In the genomic region with DNA sequence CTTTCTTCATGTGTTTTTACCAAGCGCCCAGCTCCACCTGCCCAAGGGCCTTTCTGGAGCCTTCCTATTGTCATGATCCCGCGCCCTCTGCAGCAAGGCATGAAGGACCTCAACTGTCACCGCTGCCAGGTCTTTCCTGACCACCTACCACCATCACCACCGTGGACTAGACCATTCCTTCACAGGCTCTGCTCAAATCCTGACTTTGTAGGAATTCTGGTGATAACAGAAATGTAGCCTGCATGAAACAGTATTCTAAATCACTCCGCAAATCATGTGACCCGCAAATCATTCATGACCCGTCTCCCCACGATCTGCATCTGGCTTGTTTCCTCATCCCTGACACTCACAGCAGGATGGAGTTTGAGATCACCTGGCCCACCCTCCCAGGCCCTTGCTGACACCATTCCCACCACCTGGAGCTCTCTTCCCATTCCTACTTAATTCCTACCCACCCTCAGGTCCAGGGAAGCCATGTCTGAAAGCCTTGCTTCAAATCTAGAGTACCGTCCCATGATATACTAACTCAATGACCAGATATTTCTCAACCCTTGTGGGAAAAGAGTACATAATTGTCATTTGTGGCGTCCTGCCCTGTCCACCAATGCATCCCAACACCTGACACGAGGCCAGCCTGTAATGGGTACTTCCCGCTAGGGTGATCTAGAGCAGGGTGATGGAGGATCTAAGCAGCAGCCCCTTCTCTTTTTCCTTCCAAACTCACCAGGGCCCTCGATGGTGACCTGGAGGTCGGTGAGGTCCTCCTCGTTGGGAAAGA, we compare ENCODE assay signal across 10 cellular contexts. TPM values are rescaled to one million over a fixed set of nuclear protein-coding genes. Genes with fewer than 3 reads are reported as not detected.
DNase-seq lines count a peak whose midpoint lies in the region; ATAC-seq, FAIRE-seq and TF ChIP-seq lines count a peak whose summit lies in the region.
"Had no signal": no experiment of that assay in that cellular context is flagged by ENCODE, and none has a peak within 500 bp of the region (broad histone marks: within the 10 kb centered on the region; RNA-seq: fewer than 3 reads in every experiment).

No MANE protein-coding gene starts in this region.

- TF ChIP-seq EP300 in tibial nerve (IDR thresholded peaks at IDR 0.05) = no peak

- DNase-seq in activated T-cell treated with anti-CD3 and anti-CD28 coated beads, Interleukin-2, amount 50 U/mL, for 72 hours = no peak
- no peak for DNase-seq in activated T-cell treated with anti-CD3 and anti-CD28 coated beads, Interleukin-2, amount 50 U/mL, for 1 hour
- DNase-seq in activated naive CD4-positive, alpha-beta T cell treated with anti-CD3 and anti-CD28 coated beads, Interleukin-2, amount 50 U/mL, for 72 hours (ENCODE audit: low spot score in 2 of 2) = no peak
- DNase-seq in kidney (no peak), tibial nerve (ENCODE audit: low spot score in 2 of 2) (no peak), NCI-H1092 (lab: John Stamatoyannopoulos, UW) (no peak), NCI-H82 treated with DMSO at 0.1 percent for 48 hours (lab: John Stamatoyannopoulos, UW; ENCODE audit: unreplicated experiment) (no peak), GOT3 (lab: John Stamatoyannopoulos, UW) (no peak)

- no peak for ATAC-seq in activated T-cell treated with anti-CD3 and anti-CD28 coated beads, Interleukin-2, amount 50 U/mL, for 72 hours (replicated peaks in 1 of 2)
- ATAC-seq in activated naive CD4-positive, alpha-beta T cell treated with anti-CD3 and anti-CD28 coated beads, Interleukin-2, amount 50 U/mL, for 72 hours = no peak

- H3K9me3 ChIP-seq in kidney (ENCODE audit: control insufficient read depth in 1 of 2, low read length in 2 of 2) (no peaks in the 10 kb centered on the region), tibial nerve (no peaks in the 10 kb centered on the region)

- H3K27me3 ChIP-seq in tibial nerve = no peaks in the 10 kb centered on the region

- intact Hi-C loops in kidney (cut with DNase I) = no loop called here

- FAIRE-seq in kidney (lab: Jason Lieb, UNC) = no peak
- FAIRE-seq: TTC549 had no signal

- H3K9me3 Mint-ChIP-seq in activated T-cell treated with anti-CD3 and anti-CD28 coated beads, Interleukin-2, amount 50 U/mL, for 72 hours = peaks cover 0 to 2% of the 10 kb centered on the region in 2 donors
- H3K9me3 Mint-ChIP-seq in activated naive CD4-positive, alpha-beta T cell treated with anti-CD3 and anti-CD28 coated beads, Interleukin-2, amount 50 U/mL, for 72 hours = peaks cover 4 to 14% of the 10 kb centered on the region in 2 donors

- H3K4me3 Mint-ChIP-seq in activated T-cell treated with anti-CD3 and anti-CD28 coated beads, Interleukin-2, amount 50 U/mL, for 72 hours = peak overlapping the region; percentile 88 to 95

- no peak overlapping the region for H3K9ac ChIP-seq in kidney (ENCODE audit: low read length in 2 of 2)

- H3K4me1 ChIP-seq in kidney (ENCODE audit: control insufficient read depth in 1 of 2, insufficient read depth in 1 of 2, low read depth in 1 of 2, low read length in 2 of 2) (peaks cover 6 to 9% of the 10 kb centered on the region in 2 donors), tibial nerve (peaks cover 0 to 33% (median 17%) of the 10 kb centered on the region in 4 donors)

- H3K27me3 Mint-ChIP-seq in activated T-cell treated with anti-CD3 and anti-CD28 coated beads, Interleukin-2, amount 50 U/mL, for 72 hours (ENCODE audit: low read depth) = peaks cover 3% of the 10 kb centered on the region

- H3K36me3 ChIP-seq in kidney (ENCODE audit: control insufficient read depth in 1 of 2, insufficient read depth in 2 of 2, low read length in 2 of 2) (peaks cover 8 to 16% of the 10 kb centered on the region in 2 donors), tibial nerve (peaks cover 0 to 43% (median 4%) of the 10 kb centered on the region in 3 donors)

- no peak for TF ChIP-seq CTCF in kidney (IDR thresholded peaks at IDR 0.05; ENCODE audit: borderline replicate concordance, extremely low read depth, insufficient read depth)
- TF ChIP-seq CTCF in tibial nerve (IDR thresholded peaks at IDR 0.05) = no peak

- TF ChIP-seq POLR2A in tibial nerve (IDR thresholded peaks at IDR 0.05) = no peak

- H3K27ac Mint-ChIP-seq in activated T-cell treated with anti-CD3 and anti-CD28 coated beads, Interleukin-2, amount 50 U/mL, for 72 hours = peak overlapping the region; percentile 89
- H3K27ac Mint-ChIP-seq in activated naive CD4-positive, alpha-beta T cell treated with anti-CD3 and anti-CD28 coated beads, Interleukin-2, amount 50 U/mL, for 72 hours = peak overlapping the region; percentile 97 to 99

- peaks cover 40% of the 10 kb centered on the region for H3K4me1 Mint-ChIP-seq in activated T-cell treated with anti-CD3 and anti-CD28 coated beads, Interleukin-2, amount 50 U/mL, for 72 hours (ENCODE audit: low read depth)

- H3K27ac ChIP-seq in kidney (ENCODE audit: low read depth in 2 of 2, low read length in 2 of 2) (no peak overlapping the region), tibial nerve (peak overlapping the region in 2 of 4 donors; percentile 97 to 98)

- H3K4me3 ChIP-seq in kidney (ENCODE audit: low read length in 2 of 2) (peak overlapping the region; percentile 57 to 68), tibial nerve (peak overlapping the region; percentile 76 to 99 (median 90))

- peaks cover 20 to 28% of the 10 kb centered on the region in 2 donors for H3K36me3 Mint-ChIP-seq in activated T-cell treated with anti-CD3 and anti-CD28 coated beads, Interleukin-2, amount 50 U/mL, for 72 hours (ENCODE audit: insufficient read depth in 2 of 2)
- peaks cover 47 to 59% of the 10 kb centered on the region in 2 donors for H3K36me3 Mint-ChIP-seq in activated naive CD4-positive, alpha-beta T cell treated with anti-CD3 and anti-CD28 coated beads, Interleukin-2, amount 50 U/mL, for 72 hours

- 70 to 72% methylated on average over 16 of the region's 16 CpGs for WGBS in tibial nerve, 2 donors

RNA-seq across cellular contexts. Expression of gene UBE2S, which starts 1.3 kb away (rescaled TPM):
- total RNA-seq in activated T-cell treated with anti-CD3 and anti-CD28 coated beads, Interleukin-2, amount 50 U/mL, for 72 hours = 100 to 1,000 TPM; 192 to 223 TPM
- 100 to 1,000 TPM; 192 to 343 TPM for total RNA-seq in activated naive CD4-positive, alpha-beta T cell treated with anti-CD3 and anti-CD28 coated beads, Interleukin-2, amount 50 U/mL, for 72 hours
- total RNA-seq in kidney (16.8 TPM), tibial nerve (10 to 100 TPM in 2 of 4 donors, 1 to 10 TPM in 2; 8.0 to 16.2 (median 9.9) TPM)
- 20.8 TPM for polyA plus RNA-seq in kidney (ENCODE audit: insufficient read depth, low read depth, low replicate concordance)

RNA-seq across cellular contexts. Expression of gene RPL28, which starts 20.5 kb away (rescaled TPM):
- 1,000 to 10,000 TPM; 3,217 to 3,413 TPM for total RNA-seq in activated T-cell treated with anti-CD3 and anti-CD28 coated beads, Interleukin-2, amount 50 U/mL, for 72 hours
- total RNA-seq in activated naive CD4-positive, alpha-beta T cell treated with anti-CD3 and anti-CD28 coated beads, Interleukin-2, amount 50 U/mL, for 72 hours = 1,000 to 10,000 TPM; 2,540 to 2,693 TPM
- total RNA-seq in kidney = 1,259 TPM
- polyA plus RNA-seq in kidney (ENCODE audit: insufficient read depth, low read depth, low replicate concordance) = 1,453 TPM
- 100 to 1,000 TPM; 266 to 574 (median 354) TPM for total RNA-seq in tibial nerve

RNA-seq across cellular contexts. Expression of gene TMEM238, which starts 22.2 kb away (rescaled TPM):
- 10 to 100 TPM in 1 of 2 donors, 1 to 10 TPM in 1; 7.5 to 11.7 TPM for total RNA-seq in activated T-cell treated with anti-CD3 and anti-CD28 coated beads, Interleukin-2, amount 50 U/mL, for 72 hours
- total RNA-seq in activated naive CD4-positive, alpha-beta T cell treated with anti-CD3 and anti-CD28 coated beads, Interleukin-2, amount 50 U/mL, for 72 hours = 1 to 10 TPM; 4.5 to 7.8 TPM
- 24.3 TPM for total RNA-seq in kidney
- polyA plus RNA-seq in kidney (ENCODE audit: insufficient read depth, low read depth, low replicate concordance) = 8.1 TPM
- total RNA-seq in tibial nerve = 1 to 10 TPM in 2 of 4 donors, under 1 TPM in 2; 0.63 to 7.5 (median 2.6) TPM

RNA-seq across cellular contexts. Expression of gene TMEM190, which starts 29.7 kb away (rescaled TPM):
- total RNA-seq in activated T-cell treated with anti-CD3 and anti-CD28 coated beads, Interleukin-2, amount 50 U/mL, for 72 hours = not detected
- total RNA-seq in activated naive CD4-positive, alpha-beta T cell treated with anti-CD3 and anti-CD28 coated beads, Interleukin-2, amount 50 U/mL, for 72 hours = not detected
- total RNA-seq in kidney (not detected), tibial nerve (1 to 10 TPM in 1 of 4 donors, not detected in 3; 2.7 TPM)
- not detected for polyA plus RNA-seq in kidney (ENCODE audit: insufficient read depth, low read depth, low replicate concordance)
- total RNA-seq: liver had no signal
- polyA plus RNA-seq: liver had no signal

RNA-seq across cellular contexts. Expression of gene IL11, which starts 36.0 kb away (rescaled TPM):
- 1 to 10 TPM; 4.0 to 5.4 TPM for total RNA-seq in activated T-cell treated with anti-CD3 and anti-CD28 coated beads, Interleukin-2, amount 50 U/mL, for 72 hours
- total RNA-seq in activated naive CD4-positive, alpha-beta T cell treated with anti-CD3 and anti-CD28 coated beads, Interleukin-2, amount 50 U/mL, for 72 hours = under 1 TPM in 1 of 2 donors, not detected in 1; 0.32 TPM
- 0.47 TPM for total RNA-seq in kidney
- 0.37 TPM for polyA plus RNA-seq in kidney (ENCODE audit: insufficient read depth, low read depth, low replicate concordance)
- under 1 TPM in 1 of 4 donors, not detected in 3; 0.21 TPM for total RNA-seq in tibial nerve
- total RNA-seq: liver had no signal
- polyA plus RNA-seq: liver had no signal

Comparison
In these comparisons a context has a peak if more than half of its experiments do, and no peak if none do; other contexts are left out.
1. RNA of gene UBE2S, which starts 1.3 kb away (total RNA-seq): 192 to 343 TPM in activated naive CD4-positive, alpha-beta T cell treated with anti-CD3 and anti-CD28 coated beads, Interleukin-2, amount 50 U/mL, for 72 hours and 192 to 223 TPM in activated T-cell treated with anti-CD3 and anti-CD28 coated beads, Interleukin-2, amount 50 U/mL, for 72 hours; 16.8 TPM in kidney (single experiment) and 8.0 to 16.2 TPM in tibial nerve; every median in the first group is over 10 times any median in the second.